In the genomic region with DNA sequence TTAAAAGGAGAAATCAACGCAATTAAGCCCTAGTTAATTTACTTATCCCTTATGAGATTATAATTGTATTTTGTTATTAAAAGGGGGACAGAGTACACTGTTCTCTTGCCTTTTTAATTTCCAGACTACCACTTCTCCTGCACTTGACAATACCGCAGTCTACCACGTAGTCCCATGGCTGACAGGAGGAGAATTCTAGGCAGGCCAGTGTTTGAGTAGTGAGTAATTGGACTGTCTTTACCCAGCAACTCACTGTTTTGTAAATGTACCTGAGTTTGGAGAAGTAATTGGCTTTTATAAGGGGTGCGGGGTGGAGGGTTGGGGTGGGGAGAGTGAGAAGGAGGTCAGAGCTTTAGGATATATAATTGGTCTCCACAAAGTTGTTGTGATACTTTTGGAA, we compare ENCODE assay signal across 29 cellular contexts.
"Had no signal": no experiment of that assay in that cellular context is flagged by ENCODE, and none has a peak within 500 bp of the region (broad histone marks: within the 10 kb centered on the region; RNA-seq: fewer than 3 reads in every experiment).

No MANE protein-coding gene starts in this region.

- H3K27me3 ChIP-seq: adrenal gland had no signal

- H3K36me3 ChIP-seq: adrenal gland had no signal

- H3K36me3 Mint-ChIP-seq: activated naive CD8-positive, alpha-beta T cell treated with anti-CD3 and anti-CD28 coated beads, Interleukin-2, amount 10 ng/mL, durations not matched to agents 7 days and 5 days; T-cell had no signal

- H3K9me3 Mint-ChIP-seq: activated B cell treated with CpG ODN at 0.5 μM for 24 hours; activated CD4-positive, alpha-beta memory T cell treated with anti-CD3 and anti-CD28 coated beads, Interleukin-2, amount 10 ng/mL, durations not matched to agents 7 days and 5 days; activated CD4-positive, alpha-beta T cell treated with anti-CD3 and anti-CD28 coated beads, Interleukin-2, amount 10 ng/mL, durations not matched to agents 7 days and 5 days; activated naive CD8-positive, alpha-beta T cell treated with anti-CD3 and anti-CD28 coated beads, Interleukin-2, amount 10 ng/mL, durations not matched to agents 7 days and 5 days; activated T-cell treated with anti-CD3 and anti-CD28 coated beads, Interleukin-2, amount 50 U/mL, for 72 hours; activated T-helper 2 cell treated with anti-CD3 and anti-CD28 coated beads, Interferon-gamma antibody, Interleukin-2, Interleukin-4, amounts not matched to agents 10 μg/mL and 5 μg/mL and 100 μg/mL, durations not matched to agents 14 hours and 24 hours and 36 hours had no signal

- H3K9me3 ChIP-seq: adrenal gland had no signal

- H3K27ac ChIP-seq: adrenal gland, KMS-11, SK-N-MC had no signal

- H3K27ac Mint-ChIP-seq: activated B cell treated with CpG ODN at 0.5 μM for 24 hours; activated CD4-positive, alpha-beta memory T cell treated with anti-CD3 and anti-CD28 coated beads, Interleukin-2, amount 10 ng/mL, durations not matched to agents 7 days and 5 days; activated CD4-positive, alpha-beta T cell treated with anti-CD3 and anti-CD28 coated beads, Interleukin-2, amount 10 ng/mL, durations not matched to agents 7 days and 5 days; activated naive CD8-positive, alpha-beta T cell treated with anti-CD3 and anti-CD28 coated beads, Interleukin-2, amount 10 ng/mL, durations not matched to agents 7 days and 5 days; activated T-cell treated with anti-CD3 and anti-CD28 coated beads, Interleukin-2, amount 50 U/mL, for 72 hours; activated T-helper 2 cell treated with anti-CD3 and anti-CD28 coated beads, Interferon-gamma antibody, Interleukin-2, Interleukin-4, amounts not matched to agents 10 μg/mL and 5 μg/mL and 100 μg/mL, durations not matched to agents 14 hours and 24 hours and 36 hours; T-cell had no signal

- H3K27me3 Mint-ChIP-seq: activated B cell treated with CpG ODN at 0.5 μM for 24 hours; activated CD4-positive, alpha-beta memory T cell treated with anti-CD3 and anti-CD28 coated beads, Interleukin-2, amount 10 ng/mL, durations not matched to agents 7 days and 5 days; activated CD4-positive, alpha-beta T cell treated with anti-CD3 and anti-CD28 coated beads, Interleukin-2, amount 10 ng/mL, durations not matched to agents 7 days and 5 days; activated naive CD8-positive, alpha-beta T cell treated with anti-CD3 and anti-CD28 coated beads, Interleukin-2, amount 10 ng/mL, durations not matched to agents 7 days and 5 days; T-cell had no signal

- H3K4me3 Mint-ChIP-seq: activated B cell treated with CpG ODN at 0.5 μM for 24 hours; activated CD4-positive, alpha-beta memory T cell treated with anti-CD3 and anti-CD28 coated beads, Interleukin-2, amount 10 ng/mL, durations not matched to agents 7 days and 5 days; activated CD4-positive, alpha-beta T cell treated with anti-CD3 and anti-CD28 coated beads, Interleukin-2, amount 10 ng/mL, durations not matched to agents 7 days and 5 days; activated naive CD8-positive, alpha-beta T cell treated with anti-CD3 and anti-CD28 coated beads, Interleukin-2, amount 10 ng/mL, durations not matched to agents 7 days and 5 days; activated T-cell treated with anti-CD3 and anti-CD28 coated beads, Interleukin-2, amount 50 U/mL, for 72 hours; T-cell had no signal

- H3K4me3 ChIP-seq: adrenal gland, SK-N-MC had no signal

- DNase-seq: activated B cell treated with CpG ODN at 0.5 μM for 24 hours; activated CD4-positive, alpha-beta memory T cell treated with anti-CD3 and anti-CD28 coated beads, Interleukin-2, amount 10 ng/mL, durations not matched to agents 7 days and 5 days; activated CD4-positive, alpha-beta T cell treated with anti-CD3 and anti-CD28 coated beads for 1 hour; activated CD4-positive, alpha-beta T cell treated with anti-CD3 and anti-CD28 coated beads, Interleukin-2, amount 10 ng/mL, durations not matched to agents 7 days and 5 days; activated CD8-positive, alpha-beta memory T cell treated with anti-CD3 and anti-CD28 coated beads, Interleukin-2, amount 50 U/mL, for 4 hours; activated gamma-delta T cell treated with Interleukin-2 at 50 U/mL for 16 hours; activated naive CD4-positive, alpha-beta T cell treated with anti-CD3 and anti-CD28 coated beads, Interleukin-2, amount 50 U/mL, for 16 hours; activated naive CD8-positive, alpha-beta T cell treated with anti-CD3 and anti-CD28 coated beads, Interleukin-2, amount 10 ng/mL, durations not matched to agents 7 days and 5 days; activated T-cell treated with anti-CD3 and anti-CD28 coated beads, Interleukin-2, amount 50 U/mL, for 72 hours; adrenal gland; anterior cingulate cortex; central memory CD4-positive, alpha-beta T cell; MM.1S; NCI-H1105; NCI-H1436 treated with DMSO at 0.1 percent for 48 hours; NCI-H187; NCI-H2081; NCI-H446 treated with DMSO at 0.1 percent for 48 hours; NCI-H524 treated with DMSO at 0.1 percent for 48 hours; NCI-H774; RPMI8226; T-cell; T-helper 2 cell; T1000 had no signal

- H3K4me1 ChIP-seq: adrenal gland had no signal

- ATAC-seq: activated T-cell treated with anti-CD3 and anti-CD28 coated beads, Interleukin-2, amount 50 U/mL, for 72 hours; Panc1; Right ventricle myocardium inferior; T-cell had no signal

- H3K4me1 Mint-ChIP-seq: activated B cell treated with CpG ODN at 0.5 μM for 24 hours; activated CD4-positive, alpha-beta memory T cell treated with anti-CD3 and anti-CD28 coated beads, Interleukin-2, amount 10 ng/mL, durations not matched to agents 7 days and 5 days; activated CD4-positive, alpha-beta T cell treated with anti-CD3 and anti-CD28 coated beads, Interleukin-2, amount 10 ng/mL, durations not matched to agents 7 days and 5 days; activated naive CD8-positive, alpha-beta T cell treated with anti-CD3 and anti-CD28 coated beads, Interleukin-2, amount 10 ng/mL, durations not matched to agents 7 days and 5 days; T-cell had no signal
